4 cellular contexts compared by ENCODE assay signal in the genomic region with DNA sequence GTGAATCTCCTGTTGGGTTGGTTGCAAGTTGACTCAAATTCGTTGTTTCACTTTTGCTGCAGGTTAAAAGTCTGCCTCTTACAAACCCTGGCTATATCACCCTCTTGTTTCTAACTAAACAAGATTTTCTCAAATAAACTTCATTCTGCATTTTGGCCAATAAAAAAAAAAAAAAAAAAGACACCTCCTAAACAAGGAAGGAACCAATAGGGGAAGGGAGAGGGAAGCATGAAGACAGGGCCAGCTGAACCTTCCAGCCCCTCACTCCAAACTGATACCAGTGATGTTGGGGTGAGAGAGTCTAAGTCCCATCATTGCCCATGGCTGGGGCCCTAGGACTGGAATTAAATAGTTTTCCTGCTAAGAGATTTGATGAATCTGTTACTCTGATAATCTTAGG. TPM values are rescaled to one million over a fixed set of nuclear protein-coding genes. Genes with fewer than 3 reads are reported as not detected.
"Had no signal": no experiment of that assay in that cellular context is flagged by ENCODE, and none has a peak within 500 bp of the region (broad histone marks: within the 10 kb centered on the region; RNA-seq: fewer than 3 reads in every experiment).

No MANE protein-coding gene starts in this region.

RNA-seq across cellular contexts. Expression of a gene that starts 2.4 kb away (rescaled TPM):
- total RNA-seq: myocyte; naive thymus-derived CD8-positive, alpha-beta T cell; natural killer cell treated with Interleukin-12 subunit alpha and Interleukin-12 subunit beta and Interleukin-15 and Interleukin-18, amount 100 ng/mL, for 72 hours; osteocyte had no signal
